ENCODE assay signal across 8 cellular contexts in the genomic region with DNA sequence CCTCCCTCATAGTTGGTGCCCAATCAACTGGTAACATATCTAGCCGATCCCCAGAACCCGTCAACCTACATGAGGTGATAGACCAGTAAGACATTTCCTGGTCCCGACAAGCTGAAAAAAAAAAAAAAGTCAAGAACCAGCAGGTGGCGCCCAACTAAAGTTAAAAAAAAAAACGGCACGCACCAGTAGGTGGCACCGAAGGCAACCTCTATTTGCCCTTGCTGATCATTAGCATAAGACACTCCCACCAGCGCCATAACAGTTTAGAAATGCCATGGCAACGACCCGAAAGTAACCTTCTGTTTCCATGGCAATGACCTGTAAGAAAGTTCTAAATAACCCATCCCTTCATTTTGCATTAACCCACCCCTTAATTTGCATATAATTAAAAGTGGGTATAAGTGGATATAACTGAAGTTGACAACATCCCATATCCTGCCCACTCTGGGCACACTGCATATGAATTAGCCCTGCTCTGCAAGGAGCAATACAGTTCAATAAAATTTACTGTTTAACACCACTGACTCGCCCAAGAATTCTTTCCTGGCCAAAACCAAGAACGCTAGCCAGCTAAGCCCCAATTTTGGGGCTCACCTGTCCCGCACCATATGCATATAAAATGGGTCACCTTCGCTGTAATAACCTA.
A peak's percentile ranks its signal among the peaks of the same experiment; 100 is the strongest.
DNase-seq lines count a peak whose midpoint lies in the region; FAIRE-seq and TF ChIP-seq lines count a peak whose summit lies in the region.

No MANE protein-coding gene starts in this region.

- intact Hi-C loops in tibial artery (cut with DNase I; ENCODE audit: low total_unique reads) = no loop called here

- no peak for FAIRE-seq in bronchial epithelial cell (lab: Jason Lieb, UNC)

- peaks cover 0 to 15% (median 14%) of the 10 kb centered on the region in 4 donors for H3K4me1 ChIP-seq in liver (ENCODE audit: control insufficient read depth in 4 of 4, insufficient read depth in 4 of 4, low read length in 3 of 4)
- H3K4me1 ChIP-seq in tibial artery = peaks cover 0 to 4% (median 0%) of the 10 kb centered on the region in 4 donors

- DNase-seq in stimulated activated CD4-positive, alpha-beta T cell treated with anti-CD3 and anti-CD28 coated beads, Interleukin-12 subunit alpha, Interleukin-12 subunit beta, amount 100 ng/mL, for 48 hours (ENCODE audit: low read depth in 2 of 3, low spot score in 1 of 3) = peak; percentile 1 to 39 (median 13)
- DNase-seq in stimulated activated CD4-positive, alpha-beta T cell treated with anti-CD3 and anti-CD28 coated beads, Interleukin-4, amount 100 ng/mL, for 1 hour = no peak
- peak; percentile 0 for DNase-seq in GOT3 (lab: John Stamatoyannopoulos, UW)
- DNase-seq in KBM-7 = peak; percentile 97
- peak; percentile 22 for DNase-seq in SK-N-MC (ENCODE audit: low read depth, low spot score)
- DNase-seq in bronchial epithelial cell (ENCODE audit: low read depth) = peak; percentile 24
- DNase-seq in tibial artery = no peak

- H3K27ac ChIP-seq in SK-N-MC (no peak overlapping the region), liver (ENCODE audit: low read depth in 1 of 2, low read length in 2 of 2) (no peak overlapping the region), tibial artery (peak overlapping the region in 1 of 2 donors; percentile 30)

- H3K4me3 ChIP-seq in SK-N-MC (no peak overlapping the region), bronchial epithelial cell (ENCODE audit: low read depth, low read length) (no peak overlapping the region), liver (ENCODE audit: low read depth in 1 of 3, low read length in 3 of 3) (no peak overlapping the region), tibial artery (no peak overlapping the region)

- TF ChIP-seq CTCF in bronchial epithelial cell (IDR thresholded peaks at IDR 0.05; ENCODE audit: insufficient read depth, low read length, severe bottlenecking) (peak; percentile 56), liver (IDR thresholded peaks at IDR 0.05; ENCODE audit: low read depth, low read length, missing input control) (peak; percentile 60), tibial artery (IDR thresholded peaks at IDR 0.05) (peak; percentile 43 to 53)

- no peaks in the 10 kb centered on the region for H3K27me3 ChIP-seq in bronchial epithelial cell (ENCODE audit: control insufficient read depth, insufficient read depth, low read length)
- H3K27me3 ChIP-seq in liver (ENCODE audit: control insufficient read depth in 4 of 4, insufficient read depth in 4 of 4, low read length in 3 of 4) = no peaks in the 10 kb centered on the region
- no peaks in the 10 kb centered on the region for H3K27me3 ChIP-seq in tibial artery

- no peaks in the 10 kb centered on the region for H3K36me3 ChIP-seq in SK-N-MC (ENCODE audit: insufficient read depth, low read length)
- H3K36me3 ChIP-seq in bronchial epithelial cell (ENCODE audit: control insufficient read depth, insufficient read depth, low read length) = no peaks in the 10 kb centered on the region
- no peaks in the 10 kb centered on the region for H3K36me3 ChIP-seq in liver (ENCODE audit: control insufficient read depth in 4 of 4, insufficient read depth in 3 of 4, low read depth in 1 of 4, low read length in 3 of 4)
- no peaks in the 10 kb centered on the region for H3K36me3 ChIP-seq in tibial artery

- 29% methylated on average over 14 of the region's 14 CpGs for WGBS in liver

- TF ChIP-seq RAD21 in liver (IDR thresholded peaks at IDR 0.05) = peak; percentile 78 to 87

- in situ Hi-C loops in KBM-7 (cut with MboI; ENCODE audit: low pct_unique_long_range_greater_than_20kb, low sequenced_read_pairs) = no loop called here

- H3K9ac ChIP-seq in SK-N-MC (ENCODE audit: insufficient read length) = no peak overlapping the region
- H3K9ac ChIP-seq in liver (ENCODE audit: low read depth in 1 of 2, low read length in 2 of 2) = no peak overlapping the region

- H3K9me3 ChIP-seq in SK-N-MC (ENCODE audit: low read depth, low read length) (no peaks in the 10 kb centered on the region), liver (ENCODE audit: control insufficient read depth in 4 of 4, low read length in 3 of 4) (no peaks in the 10 kb centered on the region), tibial artery (no peaks in the 10 kb centered on the region)

TF ChIP-seq in liver, 16 proteins besides CTCF, POLR2A, EP300 and RAD21:
- TF ChIP-seq NR2F2 (IDR thresholded peaks at IDR 0.05) (peak; percentile 37), RXRA (IDR thresholded peaks at IDR 0.05) (peak; percentile 36 to 61), SP1 (IDR thresholded peaks at IDR 0.05) (peak; percentile 12), ATF3 (IDR thresholded peaks at IDR 0.05) (no peak), HNF4G (IDR thresholded peaks at IDR 0.05) (no peak)
- TF ChIP-seq, protein P1, sequence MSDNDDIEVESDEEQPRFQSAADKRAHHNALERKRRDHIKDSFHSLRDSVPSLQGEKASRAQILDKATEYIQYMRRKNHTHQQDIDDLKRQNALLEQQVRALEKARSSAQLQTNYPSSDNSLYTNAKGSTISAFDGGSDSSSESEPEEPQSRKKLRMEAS (IDR thresholded peaks at IDR 0.05) = no peak
TF ChIP-seq in liver: peak in this region for 3.

Comparison
In these comparisons a context has a peak if more than half of its experiments do, and no peak if none do; other contexts are left out.
1. DNase-seq: peak in stimulated activated CD4-positive, alpha-beta T cell treated with anti-CD3 and anti-CD28 coated beads, Interleukin-12 subunit alpha, Interleukin-12 subunit beta, amount 100 ng/mL, for 48 hours (3 of 3), GOT3 (single experiment), KBM-7 (single experiment), SK-N-MC (single experiment) and bronchial epithelial cell (single experiment); none in stimulated activated CD4-positive, alpha-beta T cell treated with anti-CD3 and anti-CD28 coated beads, Interleukin-4, amount 100 ng/mL, for 1 hour (single experiment) and tibial artery (0 of 2).
2. Peak in every context shown above with its lines, with median percentiles within 50 percentile points of each other: CTCF ChIP-seq.